ENCODE assay signal across 11 cellular contexts in the genomic region with DNA sequence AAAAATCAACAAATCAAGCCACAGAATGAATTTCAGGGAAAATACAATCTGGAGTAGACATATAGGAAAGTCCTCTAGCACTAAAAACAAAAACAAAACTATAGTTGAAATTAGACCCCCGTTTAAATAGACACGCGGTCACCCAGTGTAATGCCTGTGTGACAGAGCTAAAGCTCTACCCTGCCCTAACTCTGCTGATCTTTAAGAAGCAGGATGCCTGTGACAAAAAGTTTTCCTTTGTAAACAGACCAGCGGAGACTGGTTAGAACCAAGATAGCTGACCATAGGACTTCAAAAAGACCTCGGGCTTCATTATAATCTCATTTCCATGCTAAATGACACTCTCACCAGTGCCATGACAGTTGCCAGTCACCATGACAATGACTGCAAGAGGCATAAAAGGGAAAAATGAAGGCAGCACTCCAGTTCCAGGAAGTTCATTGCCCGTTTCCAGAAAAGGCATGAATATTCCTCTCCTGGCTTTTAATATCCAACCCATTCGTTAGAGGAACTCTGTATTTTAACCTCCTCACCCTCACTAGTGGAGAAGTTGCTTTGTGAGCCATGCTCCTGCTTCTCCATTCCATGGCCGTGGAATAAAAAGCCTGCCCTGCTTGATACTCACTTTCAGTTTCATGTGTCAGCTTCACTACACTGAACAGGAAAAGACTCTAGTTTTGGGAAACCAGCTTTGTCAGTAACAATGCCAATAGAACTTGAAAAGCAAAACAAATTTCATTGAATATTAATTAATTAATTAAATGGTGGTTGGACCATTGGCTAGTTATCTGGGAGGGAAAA.
DNase-seq lines count a peak whose midpoint lies in the region; ATAC-seq and TF ChIP-seq lines count a peak whose summit lies in the region.
"Had no signal": no experiment of that assay in that cellular context is flagged by ENCODE, and none has a peak within 500 bp of the region (broad histone marks: within the 10 kb centered on the region; RNA-seq: fewer than 3 reads in every experiment).

No MANE protein-coding gene starts in this region.

- no peaks in the 10 kb centered on the region for H3K27me3 ChIP-seq in effector memory CD4-positive, alpha-beta T cell (replicated peaks; ENCODE audit: control insufficient read depth, insufficient read depth, low read length, poor library complexity, severe bottlenecking)
- no peaks in the 10 kb centered on the region for H3K27me3 ChIP-seq in mucosa of stomach (ENCODE audit: control insufficient read depth, insufficient read depth, low read length)

- no peak for ATAC-seq in HG03039 (IDR thresholded peaks at IDR 0.05; ENCODE audit: unreplicated experiment)
- ATAC-seq in GM21526 (IDR thresholded peaks at IDR 0.05; ENCODE audit: low FRiP score, unreplicated experiment) = no peak
- ATAC-seq: HCT116 had no signal

- no peak for TF ChIP-seq CTCF in AG10803 (conservative IDR thresholded peaks at IDR 0.05; ENCODE audit: low read length)

- H3K4me1 ChIP-seq in effector memory CD4-positive, alpha-beta T cell (ENCODE audit: control insufficient read depth, insufficient read depth, low read length, poor library complexity, severe bottlenecking) = no peaks in the 10 kb centered on the region
- no peaks in the 10 kb centered on the region for H3K4me1 ChIP-seq in mucosa of stomach (ENCODE audit: control insufficient read depth, insufficient read depth, low read length)

- DNase-seq in AG10803 (ENCODE audit: low read depth) = no peak
- DNase-seq in M059J (ENCODE audit: low read depth) = peak; percentile 20
- no peak for DNase-seq in effector memory CD4-positive, alpha-beta T cell
- no peak for DNase-seq in NCI-H1417 treated with DMSO at 0.1 percent for 48 hours (lab: John Stamatoyannopoulos, UW)
- DNase-seq in activated gamma-delta T cell (lab: John Stamatoyannopoulos, UW) = no peak
- DNase-seq: WERI-Rb-1 had no signal

- H3K36me3 ChIP-seq in effector memory CD4-positive, alpha-beta T cell (ENCODE audit: control insufficient read depth, insufficient read depth, low read length) = no peaks in the 10 kb centered on the region
- no peaks in the 10 kb centered on the region for H3K36me3 ChIP-seq in mucosa of stomach (ENCODE audit: control insufficient read depth, insufficient read depth, low read length)
- H3K36me3 ChIP-seq: WERI-Rb-1 had no signal

- H3K9me3 ChIP-seq in effector memory CD4-positive, alpha-beta T cell (ENCODE audit: control insufficient read depth, low read length) = no peaks in the 10 kb centered on the region
- no peaks in the 10 kb centered on the region for H3K9me3 ChIP-seq in mucosa of stomach (ENCODE audit: control insufficient read depth, low read length)

- H3K4me3 ChIP-seq in AG10803 (ENCODE audit: low read length) (peak overlapping the region; percentile 36), mucosa of stomach (ENCODE audit: low read length) (peak overlapping the region; percentile 53)
- peak overlapping the region; percentile 37 for H3K4me3 ChIP-seq in effector memory CD4-positive, alpha-beta T cell (ENCODE audit: insufficient read depth, low read depth, low read length, poor library complexity, severe bottlenecking)

- H3K27ac ChIP-seq in effector memory CD4-positive, alpha-beta T cell (ENCODE audit: insufficient read depth, low read length, poor library complexity, severe bottlenecking) = no peak overlapping the region
- H3K27ac ChIP-seq: epithelial cell of prostate, WERI-Rb-1 had no signal

- H3K9ac ChIP-seq in mucosa of stomach (ENCODE audit: low read length) = peak overlapping the region; percentile 36
